Comparison of ENCODE assay signal across 8 cellular contexts in genomic region chr1:26538480-26539412, GRCh38. TPM values are rescaled to one million over a fixed set of nuclear protein-coding genes. Genes with fewer than 3 reads are reported as not detected.
DNase-seq lines count a peak whose midpoint lies in the region; ATAC-seq, FAIRE-seq and TF ChIP-seq lines count a peak whose summit lies in the region.

No MANE protein-coding gene starts in this region.

- FAIRE-seq in RCC 7860 (lab: Jason Lieb, UNC), result no peak

- no peaks in the 10 kb centered on the region for H3K9me3 ChIP-seq in stomach

- no peak for TF ChIP-seq EP300 in stomach (IDR thresholded peaks at IDR 0.05)

- intact Hi-C loops in stomach (cut with DNase I; ENCODE audit: low total_unique reads), result no loop called here

- H3K9me3 Mint-ChIP-seq in activated naive CD8-positive, alpha-beta T cell treated with anti-CD3 and anti-CD28 coated beads for 36 hours, result no peaks in the 10 kb centered on the region

- 69 to 75% (median 75%) methylated on average over 11 to 14 of the region's 14 CpGs for WGBS in stomach, 5 donors

- ATAC-seq in GM18505 (IDR thresholded peaks at IDR 0.05; ENCODE audit: unreplicated experiment), result no peak

- no peaks in the 10 kb centered on the region for H3K27me3 Mint-ChIP-seq in activated naive CD8-positive, alpha-beta T cell treated with anti-CD3 and anti-CD28 coated beads for 36 hours

- H3K4me3 Mint-ChIP-seq in activated naive CD8-positive, alpha-beta T cell treated with anti-CD3 and anti-CD28 coated beads for 36 hours, result no peak overlapping the region

- H3K27me3 ChIP-seq in layer of hippocampus (ENCODE audit: control insufficient read depth, insufficient read depth, low read length) (no peaks in the 10 kb centered on the region), stomach (no peaks in the 10 kb centered on the region)

- peaks cover 69% of the 10 kb centered on the region for H3K4me1 Mint-ChIP-seq in activated naive CD8-positive, alpha-beta T cell treated with anti-CD3 and anti-CD28 coated beads for 36 hours

- H3K27ac ChIP-seq in layer of hippocampus (ENCODE audit: low read depth, low read length) (peak overlapping the region; percentile 44), stomach (peak overlapping the region in 2 of 5 donors; percentile 85 to 91)

- H3K36me3 Mint-ChIP-seq in activated naive CD8-positive, alpha-beta T cell treated with anti-CD3 and anti-CD28 coated beads for 36 hours, result peaks cover 12% of the 10 kb centered on the region

- TF ChIP-seq POLR2A in stomach (IDR thresholded peaks at IDR 0.05) (no peak), GM18505 (IDR thresholded peaks at IDR 0.05; ENCODE audit: borderline replicate concordance, extremely low read depth, insufficient read depth, insufficient read length) (no peak)

- H3K27ac Mint-ChIP-seq in activated naive CD8-positive, alpha-beta T cell treated with anti-CD3 and anti-CD28 coated beads for 36 hours, result peak overlapping the region; percentile 11

- H3K36me3 ChIP-seq in stomach, result peaks cover 0 to 16% (median 10%) of the 10 kb centered on the region in 4 donors

- DNase-seq in A172 (ENCODE audit: low spot score), result peak; percentile 19
- no peak for DNase-seq in GM12864 (ENCODE audit: low read depth)
- DNase-seq in RCC 7860 (ENCODE audit: low spot score), result peak; percentile 37
- DNase-seq in activated naive CD8-positive, alpha-beta T cell treated with anti-CD3 and anti-CD28 coated beads for 36 hours, result peak; percentile 39
- peak; percentile 58 for DNase-seq in stomach
- DNase-seq in NCI-H128 (lab: John Stamatoyannopoulos, UW; ENCODE audit: unreplicated experiment), result no peak

- H3K4me1 ChIP-seq in stomach, result peaks cover 9 to 96% (median 33%) of the 10 kb centered on the region in 4 donors

- peak; percentile 77 for TF ChIP-seq CTCF in GM12864 (IDR thresholded peaks at IDR 0.05; ENCODE audit: low read depth, low read length, missing control alignments)
- peak in 4 of 7 experiments; percentile 21 to 44 (median 31) for TF ChIP-seq CTCF in stomach (IDR thresholded peaks at IDR 0.05)

- no peak overlapping the region for H3K4me3 ChIP-seq in GM12864 (ENCODE audit: low read depth, low read length)
- H3K4me3 ChIP-seq in stomach, result peak overlapping the region in 1 of 4 donors; percentile 10

RNA-seq across cellular contexts. Expression of gene RPS6KA1, which starts 9.2 kb away (rescaled TPM):
- total RNA-seq in A172 (2014; rRNA removed; shearing (Covaris generic)), result 14.6 and 22.2 TPM in 2 replicates
- total RNA-seq in activated naive CD8-positive, alpha-beta T cell treated with anti-CD3 and anti-CD28 coated beads for 36 hours, result 100 to 1,000 TPM; 131 to 133 TPM
- 100 to 1,000 TPM in 1 of 5 donors, 10 to 100 TPM in 4; 15.2 to 769 (median 46.7) TPM for total RNA-seq in stomach
- 10 to 100 TPM; 21.4 to 37.9 (median 25.5) TPM for polyA plus RNA-seq in stomach

Comparison
In these comparisons a context has a peak if more than half of its experiments do, and no peak if none do; other contexts are left out.
1. DNase-seq: peak in A172 (single experiment), RCC 7860 (single experiment), activated naive CD8-positive, alpha-beta T cell treated with anti-CD3 and anti-CD28 coated beads for 36 hours (single experiment) and stomach (single experiment); none in GM12864 (single experiment) and NCI-H128 (single experiment).